In the genomic region with DNA sequence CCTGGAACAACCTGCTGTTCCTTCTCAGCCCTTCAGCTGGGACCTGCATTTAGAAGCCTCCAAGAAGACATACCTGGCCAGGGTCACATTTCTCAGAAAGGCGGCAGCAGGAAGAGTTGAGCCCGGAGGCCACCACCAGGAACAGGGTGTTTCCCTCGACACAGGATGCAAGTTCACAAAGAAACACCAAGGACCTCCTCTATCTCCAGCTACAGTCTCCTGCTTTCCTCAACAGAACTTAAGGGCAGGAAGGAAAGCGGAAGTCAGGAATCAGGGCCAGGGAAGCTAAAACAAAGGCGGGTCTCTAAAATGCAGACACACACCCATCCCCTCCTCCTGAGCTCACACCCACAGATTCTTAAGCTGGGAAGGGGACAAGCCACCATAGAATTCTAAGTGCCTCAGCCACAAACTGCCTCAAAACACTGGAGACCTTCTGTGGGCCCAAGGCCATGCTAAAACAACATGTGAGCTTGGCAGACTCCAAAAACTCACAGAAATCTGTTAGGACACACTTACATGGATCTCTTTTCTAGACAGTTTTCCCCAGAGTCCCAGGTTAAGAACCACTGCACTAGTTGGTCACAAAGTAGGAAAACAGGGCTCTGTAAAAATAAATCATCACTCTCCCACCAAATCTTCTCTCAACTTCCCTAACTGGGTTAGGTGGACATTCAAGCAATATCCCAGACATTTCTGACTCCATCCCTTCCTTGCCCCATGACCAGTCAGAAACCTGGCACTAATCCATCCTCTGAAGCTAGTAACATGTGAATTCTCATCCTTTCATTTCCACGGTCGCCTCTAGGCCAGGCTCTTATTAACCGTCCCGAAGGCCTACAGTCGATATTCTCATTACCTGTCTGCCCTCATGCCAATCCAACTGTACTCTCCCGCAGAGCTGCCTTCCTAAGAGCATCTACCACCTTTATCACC, we compare ENCODE assay signal across 19 cellular contexts.
DNase-seq lines count a peak whose midpoint lies in the region; ATAC-seq and TF ChIP-seq lines count a peak whose summit lies in the region.
"Had no signal": no experiment of that assay in that cellular context is flagged by ENCODE, and none has a peak within 500 bp of the region (broad histone marks: within the 10 kb centered on the region; RNA-seq: fewer than 3 reads in every experiment).

No MANE protein-coding gene starts in this region.

- H3K36me3 Mint-ChIP-seq in Caco-2 (ENCODE audit: insufficient read depth, unreplicated experiment) (peaks cover 38% of the 10 kb centered on the region), chondrocyte (ENCODE audit: low read depth) (peaks cover 7% of the 10 kb centered on the region)
- H3K36me3 Mint-ChIP-seq in activated CD8-positive, alpha-beta T cell treated with anti-CD3 and anti-CD28 coated beads, Interleukin-2, amount 10 ng/mL, durations not matched to agents 7 days and 5 days (ENCODE audit: low read depth), result no peaks in the 10 kb centered on the region
- H3K36me3 Mint-ChIP-seq: T-cell had no signal

- H3K36me3 ChIP-seq in Caco-2 (ENCODE audit: control insufficient read depth, insufficient read depth, low read length) (peaks cover 1% of the 10 kb centered on the region; the same call in 1 of the 2 replicates), right atrium auricular region (no peaks in the 10 kb centered on the region)
- H3K36me3 ChIP-seq: BE2C had no signal

- ATAC-seq in sciatic nerve, result peak; percentile 67
- ATAC-seq in GM21723 (IDR thresholded peaks at IDR 0.05; ENCODE audit: unreplicated experiment), result no peak
- ATAC-seq in activated CD8-positive, alpha-beta T cell treated with anti-CD3 and anti-CD28 coated beads, Interleukin-2, amount 10 ng/mL, durations not matched to agents 7 days and 5 days, result no peak
- ATAC-seq: activated T-cell treated with anti-CD3 and anti-CD28 coated beads, Interleukin-2, amount 50 U/mL, for 72 hours; T-cell had no signal

- H3K27me3 Mint-ChIP-seq in Caco-2 (ENCODE audit: insufficient read depth, unreplicated experiment), result no peaks in the 10 kb centered on the region
- no peaks in the 10 kb centered on the region for H3K27me3 Mint-ChIP-seq in chondrocyte (ENCODE audit: low read depth)
- no peaks in the 10 kb centered on the region for H3K27me3 Mint-ChIP-seq in activated CD8-positive, alpha-beta T cell treated with anti-CD3 and anti-CD28 coated beads, Interleukin-2, amount 10 ng/mL, durations not matched to agents 7 days and 5 days (ENCODE audit: low read depth)
- H3K27me3 Mint-ChIP-seq: activated CD4-positive, alpha-beta memory T cell treated with anti-CD3 and anti-CD28 coated beads, Interleukin-2, amount 10 ng/mL, durations not matched to agents 7 days and 5 days had no signal

- H3K4me3 ChIP-seq in Caco-2 (ENCODE audit: low read depth, low read length), result no peak overlapping the region
- peak overlapping the region in 1 of 2 donors; percentile 9 for H3K4me3 ChIP-seq in right atrium auricular region

- no peaks in the 10 kb centered on the region for H3K27me3 ChIP-seq in Caco-2 (replicated peaks; ENCODE audit: control insufficient read depth, insufficient read depth, low read length)
- H3K27me3 ChIP-seq in right atrium auricular region, result no peaks in the 10 kb centered on the region
- H3K27me3 ChIP-seq: BE2C had no signal

- H3K27ac Mint-ChIP-seq in Caco-2 (ENCODE audit: unreplicated experiment) (peak overlapping the region; percentile 38), chondrocyte (ENCODE audit: unreplicated experiment) (peak overlapping the region; percentile 74)
- H3K27ac Mint-ChIP-seq in activated CD8-positive, alpha-beta T cell treated with anti-CD3 and anti-CD28 coated beads, Interleukin-2, amount 10 ng/mL, durations not matched to agents 7 days and 5 days, result no peak overlapping the region
- H3K27ac Mint-ChIP-seq: activated CD4-positive, alpha-beta memory T cell treated with anti-CD3 and anti-CD28 coated beads, Interleukin-2, amount 10 ng/mL, durations not matched to agents 7 days and 5 days; activated T-cell treated with anti-CD3 and anti-CD28 coated beads, Interleukin-2, amount 50 U/mL, for 72 hours; T-cell had no signal

- H3K27ac ChIP-seq in right atrium auricular region, result peak overlapping the region; percentile 8 to 71
- H3K27ac ChIP-seq: VCaP had no signal

- no TSS peak for BruUV-seq in Caco-2 (replicated peaks; lab: Mats Ljungman, UMichigan)

- H3K4me3 Mint-ChIP-seq in Caco-2 (ENCODE audit: unreplicated experiment), result no peak overlapping the region
- H3K4me3 Mint-ChIP-seq in chondrocyte (ENCODE audit: unreplicated experiment), result no peak overlapping the region
- H3K4me3 Mint-ChIP-seq in activated CD8-positive, alpha-beta T cell treated with anti-CD3 and anti-CD28 coated beads, Interleukin-2, amount 10 ng/mL, durations not matched to agents 7 days and 5 days, result no peak overlapping the region
- H3K4me3 Mint-ChIP-seq: activated CD4-positive, alpha-beta memory T cell treated with anti-CD3 and anti-CD28 coated beads, Interleukin-2, amount 10 ng/mL, durations not matched to agents 7 days and 5 days; activated T-cell treated with anti-CD3 and anti-CD28 coated beads, Interleukin-2, amount 50 U/mL, for 72 hours; central memory CD8-positive, alpha-beta T cell; T-cell had no signal

- intact Hi-C loops in Caco-2 (cut with micrococcal nuclease; ENCODE audit: unreplicated experiment) (no loop called here), sciatic nerve (cut with DNase I) (no loop called here)

- peaks cover 8% of the 10 kb centered on the region for H3K4me1 ChIP-seq in Caco-2
- H3K4me1 ChIP-seq in right atrium auricular region, result peaks cover 0 to 34% of the 10 kb centered on the region in 2 donors
- H3K4me1 ChIP-seq: BE2C had no signal

- no peak for DNase-seq in Caco-2
- DNase-seq in chondrocyte (ENCODE audit: low spot score), result no peak
- DNase-seq in right atrium auricular region (ENCODE audit: low spot score), result no peak
- no peak for DNase-seq in sciatic nerve (ENCODE audit: low spot score)
- no peak for DNase-seq in activated CD8-positive, alpha-beta T cell treated with anti-CD3 and anti-CD28 coated beads, Interleukin-2, amount 10 ng/mL, durations not matched to agents 7 days and 5 days
- DNase-seq in activated effector memory CD4-positive, alpha-beta T cell treated with anti-CD3 and anti-CD28 coated beads, Interleukin-2, amount 50 U/mL, for 16 hours, result no peak
- no peak for DNase-seq in central memory CD4-positive, alpha-beta T cell
- DNase-seq: activated CD4-positive, alpha-beta memory T cell treated with anti-CD3 and anti-CD28 coated beads, Interleukin-2, amount 10 ng/mL, durations not matched to agents 7 days and 5 days; activated T-cell treated with anti-CD3 and anti-CD28 coated beads, Interleukin-2, amount 50 U/mL, for 72 hours; BE2C; effector memory CD4-positive, alpha-beta T cell; KBM-7; NCI-H1048; NCI-H2107; NCI-H526; T-cell had no signal

- no peaks in the 10 kb centered on the region for H3K9me3 ChIP-seq in Caco-2
- no peaks in the 10 kb centered on the region for H3K9me3 ChIP-seq in right atrium auricular region
- H3K9me3 ChIP-seq: BE2C had no signal

- CTCF ChIA-PET in Caco-2 (lab: Charles Lee), result no interaction called here
- CTCF ChIA-PET in activated CD8-positive, alpha-beta T cell treated with anti-CD3 and anti-CD28 coated beads, Interleukin-2, amount 10 ng/mL, durations not matched to agents 7 days and 5 days (lab: Charles Lee), result interaction anchor here (0.8 kb wide), 1 partner anchor 13 kb away, joined by 3 read pairs; no protein-coding TSS in a partner anchor

- H3K9me3 Mint-ChIP-seq in Caco-2 (ENCODE audit: unreplicated experiment) (no peaks in the 10 kb centered on the region), chondrocyte (ENCODE audit: low read depth) (no peaks in the 10 kb centered on the region)
- no peaks in the 10 kb centered on the region for H3K9me3 Mint-ChIP-seq in activated CD8-positive, alpha-beta T cell treated with anti-CD3 and anti-CD28 coated beads, Interleukin-2, amount 10 ng/mL, durations not matched to agents 7 days and 5 days (ENCODE audit: insufficient read depth)
- H3K9me3 Mint-ChIP-seq: activated CD4-positive, alpha-beta memory T cell treated with anti-CD3 and anti-CD28 coated beads, Interleukin-2, amount 10 ng/mL, durations not matched to agents 7 days and 5 days; activated T-cell treated with anti-CD3 and anti-CD28 coated beads, Interleukin-2, amount 50 U/mL, for 72 hours had no signal

- H3K4me1 Mint-ChIP-seq in Caco-2 (ENCODE audit: low read depth, unreplicated experiment) (peaks cover 23% of the 10 kb centered on the region), chondrocyte (ENCODE audit: low read depth) (peaks cover 32% of the 10 kb centered on the region)
- no peaks in the 10 kb centered on the region for H3K4me1 Mint-ChIP-seq in activated CD8-positive, alpha-beta T cell treated with anti-CD3 and anti-CD28 coated beads, Interleukin-2, amount 10 ng/mL, durations not matched to agents 7 days and 5 days (ENCODE audit: low read depth)
- H3K4me1 Mint-ChIP-seq: activated CD4-positive, alpha-beta memory T cell treated with anti-CD3 and anti-CD28 coated beads, Interleukin-2, amount 10 ng/mL, durations not matched to agents 7 days and 5 days; central memory CD8-positive, alpha-beta T cell had no signal

- POLR2A ChIA-PET in Caco-2 (lab: Charles Lee), result no interaction called here
- POLR2A ChIA-PET in activated CD8-positive, alpha-beta T cell treated with anti-CD3 and anti-CD28 coated beads, Interleukin-2, amount 10 ng/mL, durations not matched to agents 7 days and 5 days (lab: Charles Lee), result no interaction called here

- TF ChIP-seq CTCF in Caco-2 (IDR thresholded peaks at IDR 0.05; ENCODE audit: insufficient read depth in 1 of 2, low read depth in 1 of 2, low read length in 1 of 2, severe bottlenecking in 1 of 2, unreplicated experiment in 1 of 2) (no peak), chondrocyte (IDR thresholded peaks at IDR 0.05) (no peak), right atrium auricular region (IDR thresholded peaks at IDR 0.05) (no peak)
